ENCODE assay signal across 7 cellular contexts in the genomic region with DNA sequence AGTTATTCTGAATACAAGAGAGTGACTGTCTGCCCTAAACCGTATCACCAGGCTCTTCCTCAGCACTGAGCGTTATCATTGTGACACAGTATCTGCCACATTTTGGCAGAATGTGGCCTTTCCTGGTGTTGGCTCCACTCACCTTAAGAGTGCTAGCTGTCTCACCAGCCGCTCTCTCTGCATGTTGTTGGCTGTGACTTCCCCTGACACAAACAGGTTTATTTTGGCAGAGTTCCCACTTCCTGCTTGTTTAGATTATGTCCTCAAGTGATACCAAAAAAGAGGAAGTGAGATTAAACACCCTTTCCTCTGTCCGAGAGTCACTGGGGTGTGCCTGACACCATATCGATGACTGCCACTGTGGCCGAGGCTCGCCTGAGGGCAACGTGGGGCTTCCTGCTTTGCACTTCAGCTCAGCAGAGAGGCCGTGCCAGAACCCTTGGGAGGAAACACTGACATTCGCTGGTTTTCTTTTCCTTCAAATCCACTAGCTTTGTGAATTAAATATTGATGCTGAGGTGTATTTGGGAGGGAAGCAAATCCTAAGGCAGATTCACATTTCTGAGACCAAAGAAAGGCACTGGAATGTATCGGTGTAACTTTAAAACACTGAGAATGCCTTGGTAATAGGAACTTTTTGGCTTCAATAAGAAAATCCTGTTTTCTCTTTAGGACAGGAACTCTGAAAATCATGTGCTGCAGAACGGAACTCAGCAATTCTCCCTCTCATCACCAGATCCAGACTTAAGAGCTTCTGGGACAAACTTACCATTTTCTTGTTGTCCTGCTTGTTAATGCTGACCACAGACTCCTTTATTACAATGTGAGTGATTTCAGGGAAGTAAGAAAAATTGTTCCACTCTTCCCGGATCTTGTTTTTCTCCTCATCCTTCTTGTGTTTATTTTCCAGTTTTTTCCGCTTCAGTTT.
DNase-seq lines count a peak whose midpoint lies in the region; ATAC-seq and TF ChIP-seq lines count a peak whose summit lies in the region.

No MANE protein-coding gene starts in this region.

- H3K27me3 ChIP-seq in neuronal stem cell (ENCODE audit: control insufficient read depth in 3 of 3, insufficient read depth in 3 of 3, low read depth in 1 of 3, low read length in 3 of 3), result no peaks in the 10 kb centered on the region

- no peaks in the 10 kb centered on the region for H3K4me1 ChIP-seq in neuronal stem cell (ENCODE audit: control insufficient read depth in 2 of 2, insufficient read depth in 1 of 2, low read depth in 1 of 2, low read length in 2 of 2)

- no peaks in the 10 kb centered on the region for H3K9me3 ChIP-seq in neuronal stem cell (replicated peaks in 1 of 2; ENCODE audit: control insufficient read depth in 2 of 2, insufficient read depth in 1 of 2, low read depth in 1 of 2, low read length in 2 of 2)

- peak overlapping the region; percentile 63 for H3K27ac Mint-ChIP-seq in activated naive CD4-positive, alpha-beta T cell treated with anti-CD3 and anti-CD28 coated beads for 36 hours

- no peak overlapping the region for H3K9ac ChIP-seq in neuronal stem cell (ENCODE audit: low read depth, low read length, poor library complexity)

- H3K4me1 Mint-ChIP-seq in activated naive CD4-positive, alpha-beta T cell treated with anti-CD3 and anti-CD28 coated beads for 36 hours (ENCODE audit: low read depth), result peaks cover 19% of the 10 kb centered on the region

- H3K4me3 Mint-ChIP-seq in activated naive CD4-positive, alpha-beta T cell treated with anti-CD3 and anti-CD28 coated beads for 36 hours, result no peak overlapping the region

- peak; percentile 99 for ATAC-seq in GM19025 (IDR thresholded peaks at IDR 0.05; ENCODE audit: low read depth, unreplicated experiment)
- peak; percentile 100 for ATAC-seq in HG03025 (IDR thresholded peaks at IDR 0.05; ENCODE audit: low FRiP score, unreplicated experiment)
- peak; percentile 82 for ATAC-seq in stimulated activated naive CD8-positive, alpha-beta T cell treated with anti-CD3 and anti-CD28 coated beads, Interleukin-15, Interleukin-2, amounts not matched to agents 100 U/mL and 50 U/mL, for 24 hours

- CTCF ChIA-PET in activated naive CD4-positive, alpha-beta T cell treated with anti-CD3 and anti-CD28 coated beads for 36 hours (lab: Charles Lee), result interaction anchor here (0.7 to 1.5 kb wide), 4 partner anchors 12 to 157 kb away, joined by 3 to 4 read pairs (median 4); no protein-coding TSS in a partner anchor

- H3K4me2 ChIP-seq in neuronal stem cell (ENCODE audit: insufficient read depth, low read length, poor library complexity, severe bottlenecking), result no peak overlapping the region

- no peak overlapping the region for H4K8ac ChIP-seq in neuronal stem cell (ENCODE audit: low read depth, low read length)

- WGBS in lower leg skin, 2 donors, result 66 to 67% methylated on average over 14 of the region's 14 CpGs
- no CpG with 5 or more reads among the region's 14 CpGs for WGBS in neuronal stem cell (ENCODE audit: extremely low coverage in 2 of 2, insufficient read length in 2 of 2, insufficient replicate concordance in 1 of 2), 2 donors

- TF ChIP-seq POLR2A in lower leg skin (IDR thresholded peaks at IDR 0.05), result no peak

- no peak overlapping the region for H3K4me3 ChIP-seq in lower leg skin (ENCODE audit: low read depth, poor library complexity, severe bottlenecking)
- no peak overlapping the region for H3K4me3 ChIP-seq in neuronal stem cell (ENCODE audit: low read length in 2 of 2)

- no peak overlapping the region for H2AFZ ChIP-seq in neuronal stem cell (ENCODE audit: low read length)

- no peak overlapping the region for H4K91ac ChIP-seq in neuronal stem cell (ENCODE audit: low read depth, low read length, poor library complexity)

- no peaks in the 10 kb centered on the region for H3K27me3 Mint-ChIP-seq in activated naive CD4-positive, alpha-beta T cell treated with anti-CD3 and anti-CD28 coated beads for 36 hours (ENCODE audit: low read depth)

- no peak overlapping the region for H3K14ac ChIP-seq in neuronal stem cell (ENCODE audit: low read length)

- no peak overlapping the region for H3K18ac ChIP-seq in neuronal stem cell (ENCODE audit: low read length)

- peaks cover 0 to 40% of the 10 kb centered on the region in 2 donors for H3K36me3 ChIP-seq in neuronal stem cell (replicated peaks in 1 of 2; ENCODE audit: control insufficient read depth in 2 of 2, insufficient read depth in 2 of 2, low read length in 2 of 2)

- no peak overlapping the region for H2BK5ac ChIP-seq in neuronal stem cell (ENCODE audit: low read length)

- no peak overlapping the region for H3K4ac ChIP-seq in neuronal stem cell (ENCODE audit: low read length)

- H3K27ac ChIP-seq in neuronal stem cell (replicated peaks; ENCODE audit: low read length), result no peak overlapping the region

- H2BK15ac ChIP-seq in neuronal stem cell (ENCODE audit: low read length), result no peak overlapping the region

- intact Hi-C loops in activated naive CD4-positive, alpha-beta T cell treated with anti-CD3 and anti-CD28 coated beads for 36 hours (cut with micrococcal nuclease), result loop anchor here (1.0 kb wide), 2 partner anchors 35 to 101 kb away; no protein-coding TSS in a partner anchor
- intact Hi-C loops in lower leg skin (cut with DNase I; ENCODE audit: low total_unique reads), result no loop called here

- no peak overlapping the region for H2BK120ac ChIP-seq in neuronal stem cell (ENCODE audit: low read depth, low read length)

- no peaks in the 10 kb centered on the region for H3K79me1 ChIP-seq in neuronal stem cell (ENCODE audit: low read depth, low read length)

- H2AK5ac ChIP-seq in neuronal stem cell (ENCODE audit: low read depth, low read length), result no peak overlapping the region

- DNase-seq in OCI-M1 (lab: John Stamatoyannopoulos, UW), result peak; percentile 99
- peak; percentile 60 for DNase-seq in activated naive CD4-positive, alpha-beta T cell treated with anti-CD3 and anti-CD28 coated beads for 36 hours
- peak; percentile 68 to 89 for DNase-seq in lower leg skin (ENCODE audit: low spot score in 2 of 2)
- DNase-seq in stimulated activated naive CD8-positive, alpha-beta T cell treated with anti-CD3 and anti-CD28 coated beads, Interleukin-15, Interleukin-2, amounts not matched to agents 100 U/mL and 50 U/mL, for 24 hours, result peak; percentile 60
- DNase-seq in neuronal stem cell (ENCODE audit: low spot score), result no peak

- H3K36me3 Mint-ChIP-seq in activated naive CD4-positive, alpha-beta T cell treated with anti-CD3 and anti-CD28 coated beads for 36 hours (ENCODE audit: low read depth), result peaks cover 36% of the 10 kb centered on the region

- no peak for TF ChIP-seq CTCF in lower leg skin (IDR thresholded peaks at IDR 0.05)

- H3K23ac ChIP-seq in neuronal stem cell (ENCODE audit: low read depth, low read length, poor library complexity), result no peak overlapping the region

- no peak overlapping the region for H2BK12ac ChIP-seq in neuronal stem cell (ENCODE audit: low read length)

- H3K9me3 Mint-ChIP-seq in activated naive CD4-positive, alpha-beta T cell treated with anti-CD3 and anti-CD28 coated beads for 36 hours, result no peaks in the 10 kb centered on the region
